Comparison of ENCODE assay signal across 11 cellular contexts in the genomic region with DNA sequence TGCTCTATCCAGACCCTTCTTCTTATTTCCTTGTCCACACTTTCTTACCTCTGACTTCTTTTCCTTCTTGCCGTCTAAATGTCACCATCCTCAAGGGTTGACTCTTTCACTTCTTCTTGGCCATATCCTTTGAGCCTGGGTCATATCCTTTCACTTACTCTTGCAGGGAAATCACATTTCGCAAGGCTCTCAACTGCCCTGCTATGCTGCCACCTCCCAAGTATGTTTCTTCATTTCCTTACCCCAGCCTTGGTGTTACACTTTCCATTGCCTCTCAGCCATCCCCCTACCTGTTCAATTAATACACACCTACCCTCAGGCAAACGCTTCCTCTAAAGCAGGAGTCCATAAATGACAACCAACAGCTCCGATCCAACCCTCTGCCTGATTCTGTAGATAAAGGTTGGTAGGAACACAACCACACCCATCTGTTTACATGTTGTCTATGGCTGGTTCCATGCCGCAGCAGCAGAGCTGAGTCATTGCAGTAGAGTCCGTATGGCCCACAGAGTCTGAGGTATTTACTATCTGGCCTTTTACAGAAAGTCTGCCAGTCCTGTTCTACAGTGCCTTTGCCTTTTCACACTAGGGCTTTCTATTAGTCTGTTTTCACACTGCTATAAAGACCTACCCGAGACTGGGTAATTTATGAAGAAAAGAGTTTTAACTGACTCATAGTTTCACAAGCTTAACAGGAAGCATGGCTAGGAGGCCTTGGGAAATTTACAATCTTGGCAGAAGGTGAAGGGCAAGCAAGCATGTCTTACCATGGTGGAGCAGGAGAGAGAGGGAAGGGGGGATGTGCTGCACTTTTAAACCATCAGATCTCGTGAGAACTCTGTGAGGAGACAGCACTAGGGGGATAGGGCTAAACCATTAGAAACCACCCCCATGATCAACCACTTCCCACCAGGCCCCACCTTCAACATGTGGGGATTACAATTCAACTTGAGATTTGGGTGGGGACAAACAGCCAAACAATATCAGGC.
DNase-seq lines count a peak whose midpoint lies in the region; ATAC-seq and TF ChIP-seq lines count a peak whose summit lies in the region.
"Had no signal": no experiment of that assay in that cellular context is flagged by ENCODE, and none has a peak within 500 bp of the region (broad histone marks: within the 10 kb centered on the region; RNA-seq: fewer than 3 reads in every experiment).

No MANE protein-coding gene starts in this region.

- peaks cover 3% of the 10 kb centered on the region for H3K27me3 Mint-ChIP-seq in activated naive CD8-positive, alpha-beta T cell treated with anti-CD3 and anti-CD28 coated beads, Interleukin-2, amount 50 U/mL, for 24 hours

- ATAC-seq in HG03354 (IDR thresholded peaks at IDR 0.05; ENCODE audit: poor library complexity, severe bottlenecking, unreplicated experiment) (peak; percentile 76), HG03135 (IDR thresholded peaks at IDR 0.05; ENCODE audit: unreplicated experiment) (no peak)
- ATAC-seq in activated naive CD8-positive, alpha-beta T cell treated with anti-CD3 and anti-CD28 coated beads, Interleukin-2, amount 50 U/mL, for 24 hours = peak; percentile 87

- no peak overlapping the region for H3K4me3 Mint-ChIP-seq in activated naive CD8-positive, alpha-beta T cell treated with anti-CD3 and anti-CD28 coated beads, Interleukin-2, amount 50 U/mL, for 24 hours
- H3K4me3 Mint-ChIP-seq: neural crest cell had no signal

- TF ChIP-seq POLR2A in suprapubic skin (IDR thresholded peaks at IDR 0.05) = no peak

- H3K4me3 ChIP-seq in suprapubic skin = no peak overlapping the region

- no peaks in the 10 kb centered on the region for H3K9me3 ChIP-seq in suprapubic skin

- H3K27me3 ChIP-seq in suprapubic skin = no peaks in the 10 kb centered on the region

- H3K4me1 ChIP-seq in suprapubic skin = peaks cover 5% of the 10 kb centered on the region

- H3K4me1 Mint-ChIP-seq in activated naive CD8-positive, alpha-beta T cell treated with anti-CD3 and anti-CD28 coated beads, Interleukin-2, amount 50 U/mL, for 24 hours = peaks cover 18% of the 10 kb centered on the region
- H3K4me1 Mint-ChIP-seq: neural crest cell had no signal

- H3K36me3 Mint-ChIP-seq in activated naive CD8-positive, alpha-beta T cell treated with anti-CD3 and anti-CD28 coated beads, Interleukin-2, amount 50 U/mL, for 24 hours (ENCODE audit: low read depth) = no peaks in the 10 kb centered on the region

- H3K9me3 Mint-ChIP-seq in activated naive CD8-positive, alpha-beta T cell treated with anti-CD3 and anti-CD28 coated beads, Interleukin-2, amount 50 U/mL, for 24 hours = peaks cover 5% of the 10 kb centered on the region

- no peak overlapping the region for H3K27ac Mint-ChIP-seq in activated naive CD8-positive, alpha-beta T cell treated with anti-CD3 and anti-CD28 coated beads, Interleukin-2, amount 50 U/mL, for 24 hours

- DNase-seq in stimulated activated CD4-positive, alpha-beta T cell treated with anti-CD3 and anti-CD28 coated beads, Interleukin-15, amount 100 ng/mL, for 24 hours = peak; percentile 32
- DNase-seq in stimulated activated CD4-positive, alpha-beta T cell treated with anti-CD3 and anti-CD28 coated beads, Interleukin-4, amount 100 ng/mL, for 1 hour = no peak
- peak; percentile 4 for DNase-seq in activated naive CD8-positive, alpha-beta T cell treated with anti-CD3 and anti-CD28 coated beads, Interleukin-2, amount 50 U/mL, for 24 hours
- DNase-seq in suprapubic skin (ENCODE audit: low spot score in 2 of 2) (no peak), NCI-H446 (lab: John Stamatoyannopoulos, UW) (no peak), COR-L47 (lab: John Stamatoyannopoulos, UW) (no peak)
- DNase-seq: DND-41, NCI-H774 had no signal

- WGBS in suprapubic skin = 51% methylated on average over 8 of the region's 8 CpGs

- TF ChIP-seq EP300 in suprapubic skin (IDR thresholded peaks at IDR 0.05) = no peak

- H3K36me3 ChIP-seq in suprapubic skin = no peaks in the 10 kb centered on the region

- peak overlapping the region; percentile 41 for H3K27ac ChIP-seq in suprapubic skin

- no peak for TF ChIP-seq CTCF in suprapubic skin (IDR thresholded peaks at IDR 0.05)

Comparison
In these comparisons a context has a peak if more than half of its experiments do, and no peak if none do; other contexts are left out.
1. DNase-seq: peak in stimulated activated CD4-positive, alpha-beta T cell treated with anti-CD3 and anti-CD28 coated beads, Interleukin-15, amount 100 ng/mL, for 24 hours (single experiment) and activated naive CD8-positive, alpha-beta T cell treated with anti-CD3 and anti-CD28 coated beads, Interleukin-2, amount 50 U/mL, for 24 hours (single experiment); none in stimulated activated CD4-positive, alpha-beta T cell treated with anti-CD3 and anti-CD28 coated beads, Interleukin-4, amount 100 ng/mL, for 1 hour (single experiment), suprapubic skin (0 of 2), NCI-H446 (0 of 2) and COR-L47 (single experiment).